21 cellular contexts compared by ENCODE assay signal in genomic region chr6:87636313-87636712, GRCh38.
"Had no signal": no experiment of that assay in that cellular context is flagged by ENCODE, and none has a peak within 500 bp of the region (broad histone marks: within the 10 kb centered on the region; RNA-seq: fewer than 3 reads in every experiment).

No MANE protein-coding gene starts in this region.

- H3K79me2 ChIP-seq: hepatocyte had no signal

- H3K4me2 ChIP-seq: hepatocyte had no signal

- H3K4me1 ChIP-seq: gastroesophageal sphincter, right lobe of liver, vagina had no signal

- H3K27ac ChIP-seq: gastroesophageal sphincter, hepatocyte, neutrophil, ovary, right lobe of liver, vagina had no signal

- H3K4me3 ChIP-seq: gastroesophageal sphincter, hepatocyte, ovary, right lobe of liver, vagina had no signal

- DNase-seq: activated B cell treated with CpG ODN at 0.5 μM for 24 hours; activated CD4-positive, alpha-beta T cell treated with anti-CD3 and anti-CD28 coated beads, Interleukin-2, amount 50 U/mL, for 1 hour; activated CD8-positive, alpha-beta T cell treated with anti-CD3 and anti-CD28 coated beads for 36 hours; activated gamma-delta T cell treated with Interleukin-2 at 50 U/mL for 16 hours; activated naive CD4-positive, alpha-beta T cell treated with anti-CD3 and anti-CD28 coated beads, Interleukin-2, amount 50 U/mL, for 16 hours; activated T-cell treated with anti-CD3 and anti-CD28 coated beads, Interleukin-2, amount 50 U/mL, for 4 hours; amniotic stem cell; left cardiac atrium; mammary epithelial cell; naive B cell; nephron progenitor cell; ovary; right lobe of liver; stimulated activated CD4-positive, alpha-beta T cell treated with anti-CD3 and anti-CD28 coated beads, Interleukin-2, amount 100 ng/mL, for 48 hours had no signal

- H3K27me3 ChIP-seq: gastroesophageal sphincter, hepatocyte, neutrophil, ovary, right lobe of liver, vagina had no signal

- FAIRE-seq: endothelial cell of umbilical vein, keratinocyte had no signal

- H3K9me3 ChIP-seq: gastroesophageal sphincter, neutrophil, ovary, right lobe of liver, vagina had no signal

- ATAC-seq: activated CD8-positive, alpha-beta T cell treated with anti-CD3 and anti-CD28 coated beads for 36 hours; activated T-cell treated with anti-CD3 and anti-CD28 coated beads, Interleukin-2, amount 50 U/mL, for 4 hours; activated T-helper 17 cell treated with anti-CD3 and anti-CD28 coated beads, Interleukin-2, amount 50 U/mL, for 72 hours; gastroesophageal sphincter; left cardiac atrium; right lobe of liver had no signal

- H3K36me3 ChIP-seq: ovary, right lobe of liver had no signal
